In genomic region chr1:215523128-215523861, GRCh38 we compare ENCODE assay signal across 10 cellular contexts. TPM values are rescaled to one million over a fixed set of nuclear protein-coding genes. Genes with fewer than 3 reads are reported as not detected.
A peak's percentile ranks its signal among the peaks of the same experiment; 100 is the strongest.
DNase-seq lines count a peak whose midpoint lies in the region; ATAC-seq and TF ChIP-seq lines count a peak whose summit lies in the region.
"Had no signal": no experiment of that assay in that cellular context is flagged by ENCODE, and none has a peak within 500 bp of the region (broad histone marks: within the 10 kb centered on the region; RNA-seq: fewer than 3 reads in every experiment).

No MANE protein-coding gene starts in this region.

- DNase-seq in ELR (ENCODE audit: low read depth) (peak; percentile 47), NCI-H1417 treated with DMSO at 0.1 percent for 48 hours (lab: John Stamatoyannopoulos, UW) (peak; percentile 18), choroid plexus epithelial cell (ENCODE audit: low read depth) (peak; percentile 42), neural crest cell (ENCODE audit: low read depth, low spot score) (no peak), testis (no peak)
- DNase-seq in naive thymus-derived CD4-positive, alpha-beta T cell = no peak
- DNase-seq in stimulated activated CD4-positive, alpha-beta T cell treated with anti-CD3 and anti-CD28 coated beads, Interleukin-2, amount 100 ng/mL, for 48 hours = no peak

- H3K4me3 ChIP-seq in choroid plexus epithelial cell (ENCODE audit: low read depth, low read length) = no peak overlapping the region
- H3K4me3 ChIP-seq in testis = no peak overlapping the region
- H3K4me3 ChIP-seq in naive thymus-derived CD4-positive, alpha-beta T cell (ENCODE audit: low read length) = no peak overlapping the region
- H3K4me3 ChIP-seq: thoracic aorta had no signal

- H3K27ac ChIP-seq in testis = no peak overlapping the region
- no peak overlapping the region for H3K27ac ChIP-seq in naive thymus-derived CD4-positive, alpha-beta T cell (ENCODE audit: low read depth, low read length)
- H3K27ac ChIP-seq: thoracic aorta had no signal

- H3K4me1 ChIP-seq in testis = no peaks in the 10 kb centered on the region
- H3K4me1 ChIP-seq in naive thymus-derived CD4-positive, alpha-beta T cell (ENCODE audit: control insufficient read depth in 2 of 2, insufficient read depth in 2 of 2, low read length in 2 of 2) = no peaks in the 10 kb centered on the region

- no peak overlapping the region for H3K4me3 Mint-ChIP-seq in neural crest cell
- H3K4me3 Mint-ChIP-seq in naive thymus-derived CD4-positive, alpha-beta T cell = no peak overlapping the region
- H3K4me3 Mint-ChIP-seq: natural killer cell treated with Interleukin-12 subunit alpha and Interleukin-12 subunit beta and Interleukin-15 and Interleukin-18, amount 100 ng/mL, for 72 hours; T-helper 1 cell treated with Interleukin-12 subunit alpha and Interleukin-12 subunit beta and Interleukin-4 antibody, amounts not matched to agents 30 μg/mL and 1 μg/mL, for 36 hours had no signal

- no peak overlapping the region for H3K27ac Mint-ChIP-seq in neural crest cell (ENCODE audit: unreplicated experiment)
- H3K27ac Mint-ChIP-seq in naive thymus-derived CD4-positive, alpha-beta T cell = no peak overlapping the region
- H3K27ac Mint-ChIP-seq: natural killer cell treated with Interleukin-12 subunit alpha and Interleukin-12 subunit beta and Interleukin-15 and Interleukin-18, amount 100 ng/mL, for 72 hours; T-helper 1 cell treated with Interleukin-12 subunit alpha and Interleukin-12 subunit beta and Interleukin-4 antibody, amounts not matched to agents 30 μg/mL and 1 μg/mL, for 36 hours had no signal

- no peaks in the 10 kb centered on the region for H3K9me3 Mint-ChIP-seq in neural crest cell
- H3K9me3 Mint-ChIP-seq in naive thymus-derived CD4-positive, alpha-beta T cell = no peaks in the 10 kb centered on the region
- H3K9me3 Mint-ChIP-seq: T-helper 1 cell treated with Interleukin-12 subunit alpha and Interleukin-12 subunit beta and Interleukin-4 antibody, amounts not matched to agents 30 μg/mL and 1 μg/mL, for 36 hours had no signal

- ATAC-seq in naive thymus-derived CD4-positive, alpha-beta T cell = no peak
- ATAC-seq: natural killer cell treated with Interleukin-12 subunit alpha and Interleukin-12 subunit beta and Interleukin-15 and Interleukin-18, amount 100 ng/mL, for 72 hours had no signal

- no peaks in the 10 kb centered on the region for H3K9me3 ChIP-seq in testis
- H3K9me3 ChIP-seq in naive thymus-derived CD4-positive, alpha-beta T cell (ENCODE audit: control insufficient read depth in 2 of 3, low read length in 3 of 3) = no peaks in the 10 kb centered on the region
- H3K9me3 ChIP-seq: thoracic aorta had no signal

- no peaks in the 10 kb centered on the region for H3K36me3 ChIP-seq in testis (ENCODE audit: low read depth, missing control alignments)
- H3K36me3 ChIP-seq in naive thymus-derived CD4-positive, alpha-beta T cell (ENCODE audit: control insufficient read depth in 2 of 3, insufficient read depth in 3 of 3, low read length in 3 of 3) = no peaks in the 10 kb centered on the region
- H3K36me3 ChIP-seq: thoracic aorta had no signal

- H3K27me3 Mint-ChIP-seq in neural crest cell (ENCODE audit: low read depth) = no peaks in the 10 kb centered on the region
- peaks cover under 1 to 11% (median 6%) of the 10 kb centered on the region in 5 donors for H3K27me3 Mint-ChIP-seq in naive thymus-derived CD4-positive, alpha-beta T cell
- H3K27me3 Mint-ChIP-seq: natural killer cell treated with Interleukin-12 subunit alpha and Interleukin-12 subunit beta and Interleukin-15 and Interleukin-18, amount 100 ng/mL, for 72 hours had no signal

- no peaks in the 10 kb centered on the region for H3K27me3 ChIP-seq in testis
- H3K27me3 ChIP-seq in naive thymus-derived CD4-positive, alpha-beta T cell (ENCODE audit: control insufficient read depth in 2 of 2, insufficient read depth in 2 of 2, low read length in 2 of 2) = no peaks in the 10 kb centered on the region

- no peaks in the 10 kb centered on the region for H3K36me3 Mint-ChIP-seq in neural crest cell (ENCODE audit: low read depth)
- no peaks in the 10 kb centered on the region for H3K36me3 Mint-ChIP-seq in naive thymus-derived CD4-positive, alpha-beta T cell
- H3K36me3 Mint-ChIP-seq: natural killer cell treated with Interleukin-12 subunit alpha and Interleukin-12 subunit beta and Interleukin-15 and Interleukin-18, amount 100 ng/mL, for 72 hours had no signal

- peak; percentile 25 for TF ChIP-seq CTCF in choroid plexus epithelial cell (conservative IDR thresholded peaks at IDR 0.05; ENCODE audit: low read depth, low read length)
- peak; percentile 66 for TF ChIP-seq CTCF in neural crest cell (conservative IDR thresholded peaks at IDR 0.05)
- no peak for TF ChIP-seq CTCF in testis (IDR thresholded peaks at IDR 0.05)

- peaks cover 4% of the 10 kb centered on the region for H3K4me1 Mint-ChIP-seq in neural crest cell
- H3K4me1 Mint-ChIP-seq in naive thymus-derived CD4-positive, alpha-beta T cell = peaks cover 0 to 1% (median 0%) of the 10 kb centered on the region in 7 donors

- 70 to 75% methylated on average over 8 of the region's 8 CpGs for WGBS in testis, 2 donors

- POLR2A ChIA-PET in naive thymus-derived CD4-positive, alpha-beta T cell (lab: Charles Lee) = no interaction called here

- TF ChIP-seq POLR2A in testis (IDR thresholded peaks at IDR 0.05) = no peak

- CTCF ChIA-PET in naive thymus-derived CD4-positive, alpha-beta T cell (lab: Charles Lee) = interaction anchor here (0.8 to 1.5 kb wide), 2 partner anchors 25 to 897 kb away, joined by 3 to 7 read pairs; no protein-coding TSS in a partner anchor

- intact Hi-C loops in testis (cut with DNase I; ENCODE audit: low total_unique reads) = no loop called here
- intact Hi-C loops in naive thymus-derived CD4-positive, alpha-beta T cell (cut with micrococcal nuclease) = loop anchor here in 1 of 2 donors (10.0 kb wide), 1 partner anchor 698 kb away; no protein-coding TSS in a partner anchor

RNA-seq across cellular contexts. Expression of gene KCTD3, which starts 43.8 kb away (rescaled TPM):
- 52.0 and 57.9 TPM in 2 replicates for total RNA-seq in neural crest cell
- 10 to 100 TPM; 70.2 to 81.5 TPM for total RNA-seq in testis
- polyA plus RNA-seq in testis (ENCODE audit: insufficient read depth, low read depth, low replicate concordance) = 38.1 TPM
- 1 to 10 TPM; 3.5 to 7.4 (median 5.4) TPM for total RNA-seq in naive thymus-derived CD4-positive, alpha-beta T cell
- 1 to 10 TPM; 1.5 to 2.2 TPM for polyA plus RNA-seq in naive thymus-derived CD4-positive, alpha-beta T cell

Comparison
In these comparisons a context has a peak if more than half of its experiments do, and no peak if none do; other contexts are left out.
1. DNase-seq: peak in ELR (single experiment), NCI-H1417 treated with DMSO at 0.1 percent for 48 hours (single experiment) and choroid plexus epithelial cell (single experiment); none in neural crest cell (single experiment), testis (single experiment), naive thymus-derived CD4-positive, alpha-beta T cell (0 of 9) and stimulated activated CD4-positive, alpha-beta T cell treated with anti-CD3 and anti-CD28 coated beads, Interleukin-2, amount 100 ng/mL, for 48 hours (0 of 2).
2. CTCF ChIP-seq: peak in choroid plexus epithelial cell (single experiment) and neural crest cell (single experiment); none in testis (0 of 3).